In the genomic region with DNA sequence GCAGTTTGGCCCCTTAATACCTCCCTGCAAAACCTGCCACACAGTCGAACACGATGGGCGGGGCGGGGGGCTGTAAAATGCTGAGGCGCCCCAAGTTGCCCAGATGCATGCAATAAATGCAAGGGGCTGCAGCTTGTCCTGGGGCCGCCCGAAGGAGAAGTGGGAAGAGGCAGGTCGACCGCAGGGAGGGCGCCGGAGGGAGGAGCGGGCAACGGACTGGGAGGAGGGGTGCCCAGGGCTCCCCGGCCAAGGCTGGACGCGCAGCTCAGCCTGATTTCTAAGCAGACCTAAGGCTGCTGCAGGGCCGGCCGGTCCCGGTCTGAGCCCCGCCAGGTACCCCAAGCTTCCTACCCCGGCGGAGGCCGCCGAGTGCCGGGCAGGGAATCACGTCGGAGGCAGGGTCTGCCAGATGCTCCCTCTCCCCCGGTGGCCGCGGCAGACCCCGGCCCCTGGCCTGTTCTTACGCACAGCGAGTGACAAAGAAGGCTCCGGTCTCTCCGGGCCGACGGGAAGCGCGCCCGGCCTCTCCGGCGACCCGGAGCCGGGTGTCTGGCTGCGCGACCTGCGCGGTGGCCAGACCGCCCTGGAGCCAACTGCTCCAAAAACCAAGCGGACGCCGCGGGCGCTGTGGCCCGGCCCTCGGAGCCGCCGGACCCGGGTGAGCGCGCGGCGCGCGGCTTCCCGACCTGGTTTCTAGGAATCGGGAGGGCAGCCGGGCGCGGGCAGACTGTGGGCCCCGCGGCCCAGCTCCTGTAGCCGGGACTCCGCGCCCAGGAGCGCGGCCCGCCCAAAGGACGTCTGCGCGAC, we compare ENCODE assay signal across 10 cellular contexts. TPM values are rescaled to one million over a fixed set of nuclear protein-coding genes. Genes with fewer than 3 reads are reported as not detected.
DNase-seq lines count a peak whose midpoint lies in the region; ATAC-seq and TF ChIP-seq lines count a peak whose summit lies in the region.
"Had no signal": no experiment of that assay in that cellular context is flagged by ENCODE, and none has a peak within 500 bp of the region (broad histone marks: within the 10 kb centered on the region; RNA-seq: fewer than 3 reads in every experiment).

No MANE protein-coding gene starts in this region.

- ATAC-seq in GM21825 (IDR thresholded peaks at IDR 0.05; ENCODE audit: unreplicated experiment) (no peak), GM21526 (IDR thresholded peaks at IDR 0.05; ENCODE audit: low FRiP score, unreplicated experiment) (no peak), omental fat pad (ENCODE audit: low FRiP score) (no peak)

- H4K91ac ChIP-seq in neuronal stem cell (ENCODE audit: low read depth, low read length, poor library complexity), result no peak overlapping the region

- H3K9ac ChIP-seq in neuronal stem cell (ENCODE audit: low read depth, low read length, poor library complexity), result peak overlapping the region; percentile 77

- H3K27ac ChIP-seq in esophagus (ENCODE audit: low read depth in 2 of 2, low read length in 1 of 2) (no peak overlapping the region), neuronal stem cell (replicated peaks; ENCODE audit: low read length) (no peak overlapping the region)

- peak overlapping the region; percentile 73 for H3K23ac ChIP-seq in neuronal stem cell (ENCODE audit: low read depth, low read length, poor library complexity)

- no peak overlapping the region for H3K27ac Mint-ChIP-seq in CD14-positive monocyte

- no peak overlapping the region for H4K8ac ChIP-seq in neuronal stem cell (ENCODE audit: low read depth, low read length)

- H2BK120ac ChIP-seq in neuronal stem cell (ENCODE audit: low read depth, low read length), result peak overlapping the region; percentile 94

- H3K4me1 Mint-ChIP-seq in CD14-positive monocyte, result peaks cover 16% of the 10 kb centered on the region

- H3K9me3 ChIP-seq in esophagus (ENCODE audit: control insufficient read depth in 2 of 2, insufficient read depth in 1 of 2, low read depth in 1 of 2, low read length in 1 of 2) (peaks cover 0 to 2% of the 10 kb centered on the region in 2 donors), neuronal stem cell (replicated peaks in 1 of 2; ENCODE audit: control insufficient read depth in 2 of 2, insufficient read depth in 1 of 2, low read depth in 1 of 2, low read length in 2 of 2) (no peaks in the 10 kb centered on the region)

- H2AK5ac ChIP-seq in neuronal stem cell (ENCODE audit: low read depth, low read length), result peak overlapping the region; percentile 56

- no peak for DNase-seq in CD14-positive monocyte (ENCODE audit: low spot score)
- DNase-seq in LNCaP clone FGC (ENCODE audit: low read depth), result no peak
- peak; percentile 40 for DNase-seq in neuronal stem cell (ENCODE audit: low spot score)
- no peak for DNase-seq in NOMO-1 treated with dmso at 0.1 percent for 144 hours (lab: John Stamatoyannopoulos, UW; ENCODE audit: unreplicated experiment)
- DNase-seq in omental fat pad (ENCODE audit: low spot score), result no peak
- DNase-seq: NCI-H1417 treated with DMSO at 0.1 percent for 48 hours had no signal

- H3K4me3 Mint-ChIP-seq in CD14-positive monocyte, result peak overlapping the region; percentile 47 to 82

- peaks cover 0 to 1% of the 10 kb centered on the region in 2 donors for H3K36me3 Mint-ChIP-seq in CD14-positive monocyte

- peak overlapping the region; percentile 68 for H2AFZ ChIP-seq in neuronal stem cell (ENCODE audit: low read length)

- H3K27me3 Mint-ChIP-seq in CD14-positive monocyte (ENCODE audit: low read depth in 3 of 3), result peaks cover 83 to 97% (median 86%) of the 10 kb centered on the region in 3 donors

- TF ChIP-seq CTCF in CD14-positive monocyte (IDR thresholded peaks at IDR 0.05) (no peak), LNCaP clone FGC (IDR thresholded peaks at IDR 0.05; ENCODE audit: control insufficient read depth, extremely low read depth, insufficient read depth) (no peak), omental fat pad (IDR thresholded peaks at IDR 0.05) (no peak)

- H3K79me1 ChIP-seq in neuronal stem cell (ENCODE audit: low read depth, low read length), result no peaks in the 10 kb centered on the region

- peak overlapping the region; percentile 22 for H2BK12ac ChIP-seq in neuronal stem cell (ENCODE audit: low read length)

- H3K4ac ChIP-seq in neuronal stem cell (ENCODE audit: low read length), result no peak overlapping the region

- no peaks in the 10 kb centered on the region for H3K36me3 ChIP-seq in esophagus (ENCODE audit: control insufficient read depth in 2 of 2, insufficient read depth in 2 of 2, low read length in 1 of 2)
- no peaks in the 10 kb centered on the region for H3K36me3 ChIP-seq in neuronal stem cell (replicated peaks in 1 of 2; ENCODE audit: control insufficient read depth in 2 of 2, insufficient read depth in 2 of 2, low read length in 2 of 2)

- H2BK15ac ChIP-seq in neuronal stem cell (ENCODE audit: low read length), result peak overlapping the region; percentile 89

- H3K27me3 ChIP-seq in esophagus (ENCODE audit: control insufficient read depth in 1 of 2, insufficient read depth in 2 of 2, low read length in 2 of 2) (peaks cover 7 to 60% of the 10 kb centered on the region in 2 donors), neuronal stem cell (ENCODE audit: control insufficient read depth in 3 of 3, insufficient read depth in 3 of 3, low read depth in 1 of 3, low read length in 3 of 3) (peaks cover 61 to 95% (median 89%) of the 10 kb centered on the region in 3 experiments)

- peak overlapping the region; percentile 80 for H3K4me2 ChIP-seq in neuronal stem cell (ENCODE audit: insufficient read depth, low read length, poor library complexity, severe bottlenecking)

- H3K9me3 Mint-ChIP-seq in CD14-positive monocyte, result peaks cover 0 to 28% (median 6%) of the 10 kb centered on the region in 7 donors

- H2BK5ac ChIP-seq in neuronal stem cell (ENCODE audit: low read length), result no peak overlapping the region

- peaks cover 5 to 15% of the 10 kb centered on the region in 2 donors for H3K4me1 ChIP-seq in esophagus (ENCODE audit: control insufficient read depth in 2 of 2, insufficient read depth in 2 of 2, low read length in 1 of 2)
- peaks cover 6 to 19% of the 10 kb centered on the region in 2 donors for H3K4me1 ChIP-seq in neuronal stem cell (ENCODE audit: control insufficient read depth in 2 of 2, insufficient read depth in 1 of 2, low read depth in 1 of 2, low read length in 2 of 2)

- intact Hi-C loops in CD14-positive monocyte (cut with micrococcal nuclease), result no loop called here

- H3K14ac ChIP-seq in neuronal stem cell (ENCODE audit: low read length), result no peak overlapping the region

- peak overlapping the region; percentile 87 for H3K18ac ChIP-seq in neuronal stem cell (ENCODE audit: low read length)

- 5 to 7% methylated on average over 76 to 81 of the region's 81 CpGs for WGBS in esophagus, 2 donors
- WGBS in neuronal stem cell (ENCODE audit: extremely low coverage in 2 of 2, insufficient read length in 2 of 2, insufficient replicate concordance in 1 of 2), 2 donors, result no CpG with 5 or more reads among the region's 81 CpGs

- H3K4me3 ChIP-seq in LNCaP clone FGC (ENCODE audit: low read depth, low read length) (peak overlapping the region; percentile 49), esophagus (ENCODE audit: low read depth in 1 of 2, low read length in 2 of 2) (peak overlapping the region; percentile 21 to 62), neuronal stem cell (ENCODE audit: low read length in 2 of 2) (no peak overlapping the region)

RNA-seq across cellular contexts. Expression of gene EBF3, which starts 0.7 kb away (rescaled TPM):
- polyA plus RNA-seq in CD14-positive monocyte (not detected), esophagus (under 1 TPM; 0.57 to 0.58 TPM)
- polyA plus RNA-seq in neuronal stem cell (2013, experiment 1 of 2), result 3.3 TPM
- polyA plus RNA-seq in neuronal stem cell (2013, experiment 2 of 2), result 3.1 TPM
- 10 to 100 TPM in 3 of 4 donors, 1 to 10 TPM in 1; 4.0 to 50.8 (median 18.8) TPM for total RNA-seq in omental fat pad
- total RNA-seq: epithelial cell of proximal tubule had no signal

Comparison
In these comparisons a context has a peak if more than half of its experiments do, and no peak if none do; other contexts are left out.
1. H3K4me3 ChIP-seq: peak in LNCaP clone FGC (single experiment) and esophagus (2 of 2); none in neuronal stem cell (0 of 2).